ENCODE assay signal across 16 cellular contexts in genomic region chr5:39661026-39661779, GRCh38.
DNase-seq lines count a peak whose midpoint lies in the region; ATAC-seq, FAIRE-seq and TF ChIP-seq lines count a peak whose summit lies in the region.
"Had no signal": no experiment of that assay in that cellular context is flagged by ENCODE, and none has a peak within 500 bp of the region (broad histone marks: within the 10 kb centered on the region; RNA-seq: fewer than 3 reads in every experiment).

No MANE protein-coding gene starts in this region.

- TF ChIP-seq CTCF in bronchial epithelial cell (IDR thresholded peaks at IDR 0.05; ENCODE audit: insufficient read depth, low read length, severe bottlenecking) (no peak), left ventricle myocardium inferior (IDR thresholded peaks at IDR 0.05; ENCODE audit: borderline replicate concordance) (no peak)

- no peak overlapping the region for H2BK15ac ChIP-seq in mesenchymal stem cell (ENCODE audit: low read depth, poor library complexity, severe bottlenecking)

- H3K4ac ChIP-seq in mesenchymal stem cell (ENCODE audit: low read depth in 1 of 2, low read length in 2 of 2): no peak overlapping the region

- H3K27me3 ChIP-seq in bronchial epithelial cell (ENCODE audit: control insufficient read depth, insufficient read depth, low read length): no peaks in the 10 kb centered on the region
- H3K27me3 ChIP-seq in mesenchymal stem cell (ENCODE audit: control insufficient read depth in 1 of 2, insufficient read depth in 1 of 2, low read length in 2 of 2): no peaks in the 10 kb centered on the region
- H3K27me3 ChIP-seq in left ventricle myocardium inferior (ENCODE audit: low read depth): no peaks in the 10 kb centered on the region
- H3K27me3 ChIP-seq: gastroesophageal sphincter had no signal

- H3K4me3 ChIP-seq in bronchial epithelial cell (ENCODE audit: low read depth, low read length): no peak overlapping the region
- no peak overlapping the region for H3K4me3 ChIP-seq in mesenchymal stem cell (ENCODE audit: insufficient read depth in 1 of 2, low read depth in 1 of 2, low read length in 2 of 2)
- H3K4me3 ChIP-seq in left ventricle myocardium inferior: no peak overlapping the region
- H3K4me3 ChIP-seq: gastroesophageal sphincter had no signal

- peak overlapping the region; percentile 40 for H3K9ac ChIP-seq in mesenchymal stem cell (ENCODE audit: low read length)

- H2AK5ac ChIP-seq in mesenchymal stem cell (ENCODE audit: low read length, severe bottlenecking): no peak overlapping the region

- no peak overlapping the region for H2BK5ac ChIP-seq in mesenchymal stem cell (ENCODE audit: low read depth, low read length, poor library complexity, severe bottlenecking)

- H2AFZ ChIP-seq in mesenchymal stem cell (ENCODE audit: low read depth, low read length): no peak overlapping the region

- no peak overlapping the region for H2BK120ac ChIP-seq in mesenchymal stem cell (ENCODE audit: low read depth, low read length)

- H3K4me1 ChIP-seq in mesenchymal stem cell (ENCODE audit: control insufficient read depth, insufficient read depth, low read depth, low read length) (no peaks in the 10 kb centered on the region), left ventricle myocardium inferior (no peaks in the 10 kb centered on the region)
- H3K4me1 ChIP-seq: gastroesophageal sphincter had no signal

- intact Hi-C loops in left ventricle myocardium inferior (cut with micrococcal nuclease): no loop called here

- no peak overlapping the region for H3K14ac ChIP-seq in mesenchymal stem cell (ENCODE audit: low read length in 2 of 2)

- peak; percentile 33 for DNase-seq in EH (ENCODE audit: low read depth)
- DNase-seq in NCI-H226: peak; percentile 70
- DNase-seq in bronchial epithelial cell (ENCODE audit: low read depth): peak; percentile 68
- peak; percentile 61 for DNase-seq in mesenchymal stem cell
- DNase-seq in NAMALWA (ENCODE audit: low spot score): no peak
- no peak for DNase-seq in left ventricle myocardium inferior
- DNase-seq: activated effector memory CD4-positive, alpha-beta T cell treated with anti-CD3 and anti-CD28 coated beads, Interleukin-2, amount 50 U/mL, for 16 hours; cerebellar nuclear complex; NCI-H146; NCI-H526 treated with DMSO at 0.1 percent for 48 hours had no signal

- H3K9me3 ChIP-seq in mesenchymal stem cell (ENCODE audit: control insufficient read depth, low read length) (no peaks in the 10 kb centered on the region), left ventricle myocardium inferior (replicated peaks) (no peaks in the 10 kb centered on the region)
- H3K9me3 ChIP-seq: gastroesophageal sphincter had no signal

- H3K23ac ChIP-seq in mesenchymal stem cell (ENCODE audit: low read length in 2 of 2): no peak overlapping the region

- H3K27ac ChIP-seq in mesenchymal stem cell (ENCODE audit: low read length, poor library complexity, severe bottlenecking) (no peak overlapping the region), left ventricle myocardium inferior (replicated peaks) (no peak overlapping the region)
- H3K27ac ChIP-seq: gastroesophageal sphincter had no signal

- no peak overlapping the region for H3K18ac ChIP-seq in mesenchymal stem cell (ENCODE audit: low read depth in 1 of 2, low read length in 2 of 2)

- no peak for FAIRE-seq in bronchial epithelial cell (lab: Jason Lieb, UNC)
- FAIRE-seq: urothelium cell line had no signal

- H3K4me2 ChIP-seq in mesenchymal stem cell (ENCODE audit: low read length, poor library complexity, severe bottlenecking): no peak overlapping the region

- H3K79me1 ChIP-seq in mesenchymal stem cell (replicated peaks; ENCODE audit: low read length, poor library complexity, severe bottlenecking): no peaks in the 10 kb centered on the region

- H3K36me3 ChIP-seq in bronchial epithelial cell (ENCODE audit: control insufficient read depth, insufficient read depth, low read length) (no peaks in the 10 kb centered on the region), mesenchymal stem cell (ENCODE audit: control insufficient read depth in 1 of 2, insufficient read depth in 2 of 2, low read depth in 1 of 2, low read length in 2 of 2) (no peaks in the 10 kb centered on the region), left ventricle myocardium inferior (no peaks in the 10 kb centered on the region)
- H3K36me3 ChIP-seq: gastroesophageal sphincter had no signal

- no peak overlapping the region for H4K91ac ChIP-seq in mesenchymal stem cell (ENCODE audit: low read length)

- no peak overlapping the region for H4K8ac ChIP-seq in mesenchymal stem cell (ENCODE audit: low read length)

- ATAC-seq in HG03135 (IDR thresholded peaks at IDR 0.05; ENCODE audit: unreplicated experiment): no peak
- no peak for ATAC-seq in GM18867 (IDR thresholded peaks at IDR 0.05; ENCODE audit: unreplicated experiment)
- ATAC-seq: gastroesophageal sphincter, left lobe of liver, SK-N-SH treated with all-trans-retinoic acid at 6 μM for 48 hours had no signal

- H2BK12ac ChIP-seq in mesenchymal stem cell (ENCODE audit: low read length in 2 of 2): no peak overlapping the region

Comparison
In these comparisons a context has a peak if more than half of its experiments do, and no peak if none do; other contexts are left out.
1. DNase-seq: peak in EH (single experiment), NCI-H226 (single experiment), bronchial epithelial cell (single experiment) and mesenchymal stem cell (single experiment); none in NAMALWA (single experiment) and left ventricle myocardium inferior (single experiment).